In genomic region chr12:24948816-24949722, GRCh38 we compare ENCODE assay signal across 1 cellular context.
TF ChIP-seq lines count a peak whose summit lies in the region.

A gene with protein sequence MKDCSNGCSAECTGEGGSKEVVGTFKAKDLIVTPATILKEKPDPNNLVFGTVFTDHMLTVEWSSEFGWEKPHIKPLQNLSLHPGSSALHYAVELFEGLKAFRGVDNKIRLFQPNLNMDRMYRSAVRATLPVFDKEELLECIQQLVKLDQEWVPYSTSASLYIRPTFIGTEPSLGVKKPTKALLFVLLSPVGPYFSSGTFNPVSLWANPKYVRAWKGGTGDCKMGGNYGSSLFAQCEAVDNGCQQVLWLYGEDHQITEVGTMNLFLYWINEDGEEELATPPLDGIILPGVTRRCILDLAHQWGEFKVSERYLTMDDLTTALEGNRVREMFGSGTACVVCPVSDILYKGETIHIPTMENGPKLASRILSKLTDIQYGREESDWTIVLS (minus strand): TSS chr12:24949101. CDS start chr12:24948932, 169 bp downstream.

TF ChIP-seq in HepG2, 621 proteins besides CTCF, POLR2A, EP300 and RAD21 (continued from another document and continues in another):
- TF ChIP-seq SIN3B (IDR thresholded peaks at IDR 0.05; ENCODE audit: low read length) (no peak), U2AF1 (optimal IDR thresholded peaks at IDR 0.05; ENCODE audit: low read depth, low read length) (no peak), ZFX (CRISPR knock-in tag; IDR thresholded peaks at IDR 0.05; ENCODE audit: low read depth) (peak; percentile 50; the same call in 1 of the 2 replicates), NONO (IDR thresholded peaks at IDR 0.05) (no peak), NONO (CRISPR knock-in tag; conservative IDR thresholded peaks at IDR 0.05) (no peak; the same call in 1 of the 2 replicates), TAF15 (IDR thresholded peaks at IDR 0.05; ENCODE audit: low read depth, low read length, poor library complexity, severe bottlenecking) (peak; percentile 29), NFKB2 (CRISPR knock-in tag; IDR thresholded peaks at IDR 0.05; ENCODE audit: borderline replicate concordance) (peak; percentile 66; the same call in 1 of the 2 replicates), THAP11 (CRISPR knock-in tag; IDR thresholded peaks at IDR 0.05) (peak; percentile 78), PATZ1 (CRISPR knock-in tag; IDR thresholded peaks at IDR 0.05) (peak; percentile 97), CENPBD1 (CRISPR knock-in tag; IDR thresholded peaks at IDR 0.05; ENCODE audit: borderline replicate concordance, low read depth) (no peak), ZNF564 (CRISPR knock-in tag; IDR thresholded peaks at IDR 0.05) (no peak), ATF4 (CRISPR knock-in tag; IDR thresholded peaks at IDR 0.05) (peak; percentile 86 to 100), ZNF672 (CRISPR knock-in tag; IDR thresholded peaks at IDR 0.05) (no peak), SOX6 (IDR thresholded peaks at IDR 0.05) (no peak), SOX6 (CRISPR knock-in tag; IDR thresholded peaks at IDR 0.05) (peak; percentile 75), ZC3H4 (CRISPR knock-in tag; IDR thresholded peaks at IDR 0.05; ENCODE audit: borderline replicate concordance) (peak; percentile 63; the same call in 1 of the 2 replicates), HNF1A (IDR thresholded peaks at IDR 0.05; ENCODE audit: low read depth) (no peak), HNF1A (CRISPR knock-in tag; IDR thresholded peaks at IDR 0.05; ENCODE audit: borderline replicate concordance) (peak; percentile 38; the same call in 1 of the 2 replicates), ZNF18 (CRISPR knock-in tag; IDR thresholded peaks at IDR 0.05; ENCODE audit: insufficient replicate concordance) (no peak), ZNF776 (CRISPR knock-in tag; IDR thresholded peaks at IDR 0.05) (peak; percentile 65; the same call in 1 of the 2 replicates), ZSCAN12 (CRISPR knock-in tag; IDR thresholded peaks at IDR 0.05) (no peak), ZNF232 (CRISPR knock-in tag; IDR thresholded peaks at IDR 0.05; ENCODE audit: borderline replicate concordance) (peak; percentile 55; the same call in 1 of the 2 replicates), ZSCAN29 (CRISPR knock-in tag; conservative IDR thresholded peaks at IDR 0.05) (peak; percentile 51; the same call in 1 of the 2 replicates), TGIF2 (CRISPR knock-in tag; IDR thresholded peaks at IDR 0.05) (peak; percentile 88), ZSCAN20 (CRISPR knock-in tag; IDR thresholded peaks at IDR 0.05; ENCODE audit: borderline replicate concordance) (no peak), FOXA3 (CRISPR knock-in tag; IDR thresholded peaks at IDR 0.05) (peak; percentile 34), RBAK (CRISPR knock-in tag; IDR thresholded peaks at IDR 0.05) (no peak; the same call in 1 of the 2 replicates), ZNF552 (CRISPR knock-in tag; IDR thresholded peaks at IDR 0.05; ENCODE audit: borderline replicate concordance) (0 out of 2 replicates have a peak, but pooled peaks have one; percentile 75), ZNF260 (CRISPR knock-in tag; IDR thresholded peaks at IDR 0.05; ENCODE audit: borderline replicate concordance, low read depth) (no peak)
- TF ChIP-seq, protein P1, sequence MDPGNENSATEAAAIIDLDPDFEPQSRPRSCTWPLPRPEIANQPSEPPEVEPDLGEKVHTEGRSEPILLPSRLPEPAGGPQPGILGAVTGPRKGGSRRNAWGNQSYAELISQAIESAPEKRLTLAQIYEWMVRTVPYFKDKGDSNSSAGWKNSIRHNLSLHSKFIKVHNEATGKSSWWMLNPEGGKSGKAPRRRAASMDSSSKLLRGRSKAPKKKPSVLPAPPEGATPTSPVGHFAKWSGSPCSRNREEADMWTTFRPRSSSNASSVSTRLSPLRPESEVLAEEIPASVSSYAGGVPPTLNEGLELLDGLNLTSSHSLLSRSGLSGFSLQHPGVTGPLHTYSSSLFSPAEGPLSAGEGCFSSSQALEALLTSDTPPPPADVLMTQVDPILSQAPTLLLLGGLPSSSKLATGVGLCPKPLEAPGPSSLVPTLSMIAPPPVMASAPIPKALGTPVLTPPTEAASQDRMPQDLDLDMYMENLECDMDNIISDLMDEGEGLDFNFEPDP (CRISPR knock-in tag; conservative IDR thresholded peaks at IDR 0.05) = no peak
- TF ChIP-seq, protein P2, sequence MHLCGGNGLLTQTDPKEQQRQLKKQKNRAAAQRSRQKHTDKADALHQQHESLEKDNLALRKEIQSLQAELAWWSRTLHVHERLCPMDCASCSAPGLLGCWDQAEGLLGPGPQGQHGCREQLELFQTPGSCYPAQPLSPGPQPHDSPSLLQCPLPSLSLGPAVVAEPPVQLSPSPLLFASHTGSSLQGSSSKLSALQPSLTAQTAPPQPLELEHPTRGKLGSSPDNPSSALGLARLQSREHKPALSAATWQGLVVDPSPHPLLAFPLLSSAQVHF (CRISPR knock-in tag; IDR thresholded peaks at IDR 0.05) = 0 out of 2 replicates have a peak, but pooled peaks have one; percentile 52
- TF ChIP-seq, protein P3, sequence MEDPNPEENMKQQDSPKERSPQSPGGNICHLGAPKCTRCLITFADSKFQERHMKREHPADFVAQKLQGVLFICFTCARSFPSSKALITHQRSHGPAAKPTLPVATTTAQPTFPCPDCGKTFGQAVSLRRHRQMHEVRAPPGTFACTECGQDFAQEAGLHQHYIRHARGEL (CRISPR knock-in tag; IDR thresholded peaks at IDR 0.05) = peak; percentile 65; the same call in 1 of the 2 replicates
- TF ChIP-seq, protein P4, sequence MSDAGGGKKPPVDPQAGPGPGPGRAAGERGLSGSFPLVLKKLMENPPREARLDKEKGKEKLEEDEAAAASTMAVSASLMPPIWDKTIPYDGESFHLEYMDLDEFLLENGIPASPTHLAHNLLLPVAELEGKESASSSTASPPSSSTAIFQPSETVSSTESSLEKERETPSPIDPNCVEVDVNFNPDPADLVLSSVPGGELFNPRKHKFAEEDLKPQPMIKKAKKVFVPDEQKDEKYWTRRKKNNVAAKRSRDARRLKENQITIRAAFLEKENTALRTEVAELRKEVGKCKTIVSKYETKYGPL (CRISPR knock-in tag; IDR thresholded peaks at IDR 0.05) = no peak
- TF ChIP-seq, protein P5, sequence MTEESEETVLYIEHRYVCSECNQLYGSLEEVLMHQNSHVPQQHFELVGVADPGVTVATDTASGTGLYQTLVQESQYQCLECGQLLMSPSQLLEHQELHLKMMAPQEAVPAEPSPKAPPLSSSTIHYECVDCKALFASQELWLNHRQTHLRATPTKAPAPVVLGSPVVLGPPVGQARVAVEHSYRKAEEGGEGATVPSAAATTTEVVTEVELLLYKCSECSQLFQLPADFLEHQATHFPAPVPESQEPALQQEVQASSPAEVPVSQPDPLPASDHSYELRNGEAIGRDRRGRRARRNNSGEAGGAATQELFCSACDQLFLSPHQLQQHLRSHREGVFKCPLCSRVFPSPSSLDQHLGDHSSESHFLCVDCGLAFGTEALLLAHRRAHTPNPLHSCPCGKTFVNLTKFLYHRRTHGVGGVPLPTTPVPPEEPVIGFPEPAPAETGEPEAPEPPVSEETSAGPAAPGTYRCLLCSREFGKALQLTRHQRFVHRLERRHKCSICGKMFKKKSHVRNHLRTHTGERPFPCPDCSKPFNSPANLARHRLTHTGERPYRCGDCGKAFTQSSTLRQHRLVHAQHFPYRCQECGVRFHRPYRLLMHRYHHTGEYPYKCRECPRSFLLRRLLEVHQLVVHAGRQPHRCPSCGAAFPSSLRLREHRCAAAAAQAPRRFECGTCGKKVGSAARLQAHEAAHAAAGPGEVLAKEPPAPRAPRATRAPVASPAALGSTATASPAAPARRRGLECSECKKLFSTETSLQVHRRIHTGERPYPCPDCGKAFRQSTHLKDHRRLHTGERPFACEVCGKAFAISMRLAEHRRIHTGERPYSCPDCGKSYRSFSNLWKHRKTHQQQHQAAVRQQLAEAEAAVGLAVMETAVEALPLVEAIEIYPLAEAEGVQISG (CRISPR knock-in tag; IDR thresholded peaks at IDR 0.05) = peak; percentile 76; the same call in 1 of the 2 replicates
- TF ChIP-seq, protein P6, sequence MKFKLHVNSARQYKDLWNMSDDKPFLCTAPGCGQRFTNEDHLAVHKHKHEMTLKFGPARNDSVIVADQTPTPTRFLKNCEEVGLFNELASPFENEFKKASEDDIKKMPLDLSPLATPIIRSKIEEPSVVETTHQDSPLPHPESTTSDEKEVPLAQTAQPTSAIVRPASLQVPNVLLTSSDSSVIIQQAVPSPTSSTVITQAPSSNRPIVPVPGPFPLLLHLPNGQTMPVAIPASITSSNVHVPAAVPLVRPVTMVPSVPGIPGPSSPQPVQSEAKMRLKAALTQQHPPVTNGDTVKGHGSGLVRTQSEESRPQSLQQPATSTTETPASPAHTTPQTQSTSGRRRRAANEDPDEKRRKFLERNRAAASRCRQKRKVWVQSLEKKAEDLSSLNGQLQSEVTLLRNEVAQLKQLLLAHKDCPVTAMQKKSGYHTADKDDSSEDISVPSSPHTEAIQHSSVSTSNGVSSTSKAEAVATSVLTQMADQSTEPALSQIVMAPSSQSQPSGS (CRISPR knock-in tag; IDR thresholded peaks at IDR 0.05) = peak; percentile 84
- TF ChIP-seq, protein P7, sequence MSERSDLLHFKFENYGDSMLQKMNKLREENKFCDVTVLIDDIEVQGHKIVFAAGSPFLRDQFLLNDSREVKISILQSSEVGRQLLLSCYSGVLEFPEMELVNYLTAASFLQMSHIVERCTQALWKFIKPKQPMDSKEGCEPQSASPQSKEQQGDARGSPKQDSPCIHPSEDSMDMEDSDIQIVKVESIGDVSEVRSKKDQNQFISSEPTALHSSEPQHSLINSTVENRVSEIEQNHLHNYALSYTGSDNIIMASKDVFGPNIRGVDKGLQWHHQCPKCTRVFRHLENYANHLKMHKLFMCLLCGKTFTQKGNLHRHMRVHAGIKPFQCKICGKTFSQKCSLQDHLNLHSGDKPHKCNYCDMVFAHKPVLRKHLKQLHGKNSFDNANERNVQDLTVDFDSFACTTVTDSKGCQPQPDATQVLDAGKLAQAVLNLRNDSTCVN (CRISPR knock-in tag; IDR thresholded peaks at IDR 0.05; ENCODE audit: borderline replicate concordance) = peak; percentile 80
